In the genomic region with DNA sequence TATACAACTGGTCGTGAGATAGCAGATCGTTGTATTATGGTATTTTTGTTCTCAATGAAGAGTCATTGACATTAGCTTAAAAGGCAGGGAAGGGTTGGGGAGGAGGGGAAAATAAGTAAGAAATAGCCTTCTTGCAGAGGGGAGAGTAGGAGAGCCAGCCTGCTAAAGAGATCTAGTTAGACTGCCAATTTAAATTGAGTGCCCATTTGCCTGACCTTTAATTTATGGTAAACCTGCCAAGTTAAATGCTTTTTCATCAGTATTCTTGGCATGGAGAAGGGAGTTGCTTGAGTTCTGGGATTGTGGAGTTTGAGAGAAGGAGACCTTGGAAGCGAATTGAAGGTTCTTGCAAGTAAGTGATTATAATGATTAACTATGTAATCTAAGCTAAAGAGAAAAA, we compare ENCODE assay signal across 35 cellular contexts.
"Had no signal": no experiment of that assay in that cellular context is flagged by ENCODE, and none has a peak within 500 bp of the region (broad histone marks: within the 10 kb centered on the region; RNA-seq: fewer than 3 reads in every experiment).

No MANE protein-coding gene starts in this region.

- H3K27me3 Mint-ChIP-seq: activated B cell treated with CpG ODN at 0.5 μM for 24 hours; activated CD8-positive, alpha-beta T cell treated with anti-CD3 and anti-CD28 coated beads for 36 hours; activated naive CD4-positive, alpha-beta T cell treated with anti-CD3 and anti-CD28 coated beads, Interleukin-2, amount 50 U/mL, for 24 hours; activated naive CD8-positive, alpha-beta T cell treated with anti-CD3 and anti-CD28 coated beads for 36 hours; activated naive CD8-positive, alpha-beta T cell treated with anti-CD3 and anti-CD28 coated beads, Interleukin-2, amount 50 U/mL, for 24 hours; brain; T-helper 17 cell had no signal

- H3K4me3 Mint-ChIP-seq: activated B cell treated with CpG ODN at 0.5 μM for 24 hours; activated CD8-positive, alpha-beta T cell treated with anti-CD3 and anti-CD28 coated beads for 36 hours; activated naive CD4-positive, alpha-beta T cell treated with anti-CD3 and anti-CD28 coated beads for 36 hours; activated naive CD4-positive, alpha-beta T cell treated with anti-CD3 and anti-CD28 coated beads, Interleukin-2, amount 50 U/mL, for 24 hours; activated naive CD8-positive, alpha-beta T cell treated with anti-CD3 and anti-CD28 coated beads for 36 hours; activated naive CD8-positive, alpha-beta T cell treated with anti-CD3 and anti-CD28 coated beads, Interleukin-2, amount 50 U/mL, for 24 hours; activated T-cell treated with anti-CD3 and anti-CD28 coated beads, Interleukin-2, amount 50 U/mL, for 4 hours; activated T-helper 1 cell treated with anti-CD3 and anti-CD28 coated beads, Interleukin-12 subunit alpha, Interleukin-12 subunit beta, Interleukin-2, Interleukin-4 antibody, amounts not matched to agents 30 ng/mL and 10 ng/mL and 1 ng/mL, durations not matched to agents 14 hours and 24 hours and 36 hours; brain; T-helper 17 cell; T-helper 2 cell treated with Interferon-gamma antibody and Interleukin-4, amounts not matched to agents 5 μg/mL and 100 μg/mL, for 36 hours had no signal

- H3K27ac Mint-ChIP-seq: activated B cell treated with CpG ODN at 0.5 μM for 24 hours; activated CD8-positive, alpha-beta T cell treated with anti-CD3 and anti-CD28 coated beads for 36 hours; activated naive CD4-positive, alpha-beta T cell treated with anti-CD3 and anti-CD28 coated beads for 36 hours; activated naive CD4-positive, alpha-beta T cell treated with anti-CD3 and anti-CD28 coated beads, Interleukin-2, amount 50 U/mL, for 24 hours; activated naive CD8-positive, alpha-beta T cell treated with anti-CD3 and anti-CD28 coated beads for 36 hours; activated naive CD8-positive, alpha-beta T cell treated with anti-CD3 and anti-CD28 coated beads, Interleukin-2, amount 50 U/mL, for 24 hours; activated T-helper 1 cell treated with anti-CD3 and anti-CD28 coated beads, Interleukin-12 subunit alpha, Interleukin-12 subunit beta, Interleukin-2, Interleukin-4 antibody, amounts not matched to agents 30 ng/mL and 10 ng/mL and 1 ng/mL, durations not matched to agents 14 hours and 24 hours and 36 hours; activated T-helper 2 cell treated with anti-CD3 and anti-CD28 coated beads, Interferon-gamma antibody, Interleukin-2, Interleukin-4, amounts not matched to agents 10 μg/mL and 5 μg/mL and 100 μg/mL, durations not matched to agents 14 hours and 24 hours and 36 hours; brain; T-helper 17 cell; T-helper 2 cell treated with Interferon-gamma antibody and Interleukin-4, amounts not matched to agents 5 μg/mL and 100 μg/mL, for 36 hours had no signal

- H3K4me1 ChIP-seq: breast epithelium, colonic mucosa had no signal

- FAIRE-seq: endometrium, endothelial cell of umbilical vein had no signal

- H3K9me3 ChIP-seq: adrenal gland, ascending aorta, breast epithelium, colonic mucosa, esophagus squamous epithelium, gastroesophageal sphincter had no signal

- H3K36me3 Mint-ChIP-seq: brain had no signal

- H3K27me3 ChIP-seq: adrenal gland, ascending aorta, breast epithelium, cardiac muscle cell, colonic mucosa, esophagus squamous epithelium, gastroesophageal sphincter had no signal

- H3K4me3 ChIP-seq: adrenal gland, ascending aorta, breast epithelium, cardiac muscle cell, colonic mucosa, esophagus squamous epithelium, gastroesophageal sphincter had no signal

- DNase-seq: activated B cell treated with CpG ODN at 0.5 μM for 24 hours; activated CD4-positive, alpha-beta T cell treated with anti-CD3 and anti-CD28 coated beads for 48 hours; activated CD4-positive, alpha-beta T cell treated with anti-CD3 and anti-CD28 coated beads, Interleukin-2, amount 50 U/mL, for 1 hour; activated CD4-positive, alpha-beta T cell treated with anti-CD3 and anti-CD28 coated beads, Interleukin-2, amount 50 U/mL, for 48 hours; activated CD8-positive, alpha-beta memory T cell treated with anti-CD3 and anti-CD28 coated beads for 24 hours; activated CD8-positive, alpha-beta T cell treated with anti-CD3 and anti-CD28 coated beads for 36 hours; activated effector memory CD4-positive, alpha-beta T cell treated with anti-CD3 and anti-CD28 coated beads, Interleukin-2, amount 50 U/mL, for 16 hours; activated naive CD4-positive, alpha-beta T cell treated with anti-CD3 and anti-CD28 coated beads for 36 hours; activated naive CD8-positive, alpha-beta T cell treated with anti-CD3 and anti-CD28 coated beads for 36 hours; activated naive CD8-positive, alpha-beta T cell treated with anti-CD3 and anti-CD28 coated beads, Interleukin-2, amount 50 U/mL, for 24 hours; activated T-cell treated with anti-CD3 and anti-CD28 coated beads, Interleukin-2, amount 50 U/mL, for 4 hours; adrenal gland; central memory CD4-positive, alpha-beta T cell; cerebellar nuclear complex; colonic mucosa; effector CD8-positive, alpha-beta T cell; esophagus squamous epithelium; foreskin melanocyte; T-helper 1 cell; T-helper 17 cell; T1000; WERI-Rb-1 had no signal

- ATAC-seq: activated CD4-positive, CD25-positive, alpha-beta regulatory T cell treated with anti-CD3 and anti-CD28 coated beads, Interleukin-2, amount 50 U/mL, for 24 hours; gastroesophageal sphincter; T-helper 17 cell had no signal

- H3K36me3 ChIP-seq: adrenal gland, ascending aorta, breast epithelium, cardiac muscle cell, colonic mucosa, esophagus squamous epithelium, gastroesophageal sphincter, WERI-Rb-1 had no signal

- H3K27ac ChIP-seq: adrenal gland, ascending aorta, breast epithelium, cardiac muscle cell, colonic mucosa, epithelial cell of prostate, esophagus squamous epithelium, gastroesophageal sphincter, WERI-Rb-1 had no signal

- H3K9me3 Mint-ChIP-seq: activated B cell treated with CpG ODN at 0.5 μM for 24 hours; activated naive CD4-positive, alpha-beta T cell treated with anti-CD3 and anti-CD28 coated beads for 36 hours; activated naive CD4-positive, alpha-beta T cell treated with anti-CD3 and anti-CD28 coated beads, Interleukin-2, amount 50 U/mL, for 24 hours; activated T-cell treated with anti-CD3 and anti-CD28 coated beads, Interleukin-2, amount 50 U/mL, for 4 hours; activated T-helper 1 cell treated with anti-CD3 and anti-CD28 coated beads, Interleukin-12 subunit alpha, Interleukin-12 subunit beta, Interleukin-2, Interleukin-4 antibody, amounts not matched to agents 30 ng/mL and 10 ng/mL and 1 ng/mL, durations not matched to agents 14 hours and 24 hours and 36 hours; activated T-helper 2 cell treated with anti-CD3 and anti-CD28 coated beads, Interferon-gamma antibody, Interleukin-2, Interleukin-4, amounts not matched to agents 10 μg/mL and 5 μg/mL and 100 μg/mL, durations not matched to agents 14 hours and 24 hours and 36 hours; brain; T-helper 2 cell treated with Interferon-gamma antibody and Interleukin-4, amounts not matched to agents 5 μg/mL and 100 μg/mL, for 36 hours had no signal
